8 cellular contexts compared by ENCODE assay signal in the genomic region with DNA sequence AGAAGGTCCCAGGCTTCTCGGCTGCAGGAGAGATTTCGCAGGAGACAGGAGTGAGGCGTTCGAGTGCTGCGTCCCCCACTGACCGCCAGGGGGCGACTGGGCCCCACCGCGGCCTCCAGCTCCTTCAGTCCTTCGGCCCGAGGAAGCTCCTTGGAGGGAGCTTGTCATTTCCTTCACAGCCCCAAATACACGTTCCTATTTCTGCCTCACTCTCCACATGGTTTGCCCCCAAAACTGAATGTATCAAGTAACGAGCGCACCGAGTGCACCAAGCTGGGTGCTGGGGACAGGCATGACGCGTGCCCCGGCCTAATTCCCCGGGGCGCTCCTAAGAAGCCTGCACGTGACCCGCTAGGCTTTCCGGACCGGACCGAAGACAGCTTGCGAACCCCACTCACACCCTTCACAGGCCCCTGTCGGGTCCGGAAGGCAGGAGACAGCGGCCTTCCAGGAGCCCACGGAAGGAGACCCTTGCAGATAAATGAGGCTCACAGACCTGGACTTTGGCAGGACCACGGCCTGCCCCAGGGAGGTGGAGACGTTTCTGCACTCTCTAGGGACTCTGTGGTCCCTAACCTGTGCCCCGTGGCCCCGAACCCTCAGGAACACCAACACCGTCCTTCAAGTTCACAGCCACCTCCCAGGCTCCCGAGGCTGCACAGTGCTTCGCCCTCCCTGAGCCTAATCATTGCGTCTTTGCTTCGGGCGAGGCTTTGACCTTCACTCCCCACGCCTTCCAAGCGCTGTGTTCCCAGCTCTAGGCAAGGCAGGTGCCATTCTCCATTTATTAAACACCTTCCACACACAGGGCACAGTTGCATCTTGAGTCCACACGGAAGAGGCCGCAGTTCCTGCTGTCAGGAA. TPM values are rescaled to one million over a fixed set of nuclear protein-coding genes. Genes with fewer than 3 reads are reported as not detected.
DNase-seq lines count a peak whose midpoint lies in the region; ATAC-seq and TF ChIP-seq lines count a peak whose summit lies in the region.

No MANE protein-coding gene starts in this region.

- peaks cover 3% of the 10 kb centered on the region for H3K4me1 ChIP-seq in right cardiac atrium (ENCODE audit: control insufficient read depth, insufficient read depth, low read length)

- H3K4me3 Mint-ChIP-seq in activated naive CD8-positive, alpha-beta T cell treated with anti-CD3 and anti-CD28 coated beads, Interleukin-2, amount 50 U/mL, for 24 hours: no peak overlapping the region

- H3K4me3 ChIP-seq in right cardiac atrium (ENCODE audit: low read length): no peak overlapping the region

- no peaks in the 10 kb centered on the region for H3K4me1 Mint-ChIP-seq in activated naive CD8-positive, alpha-beta T cell treated with anti-CD3 and anti-CD28 coated beads, Interleukin-2, amount 50 U/mL, for 24 hours

- no peaks in the 10 kb centered on the region for H3K9me3 ChIP-seq in right cardiac atrium (ENCODE audit: control insufficient read depth, low read length)

- ATAC-seq in HG03066 (IDR thresholded peaks at IDR 0.05; ENCODE audit: low read depth, unreplicated experiment) (peak; percentile 73), right cardiac atrium (peak; percentile 66 to 72)
- ATAC-seq in activated naive CD8-positive, alpha-beta T cell treated with anti-CD3 and anti-CD28 coated beads, Interleukin-2, amount 50 U/mL, for 24 hours: peak; percentile 72

- no peaks in the 10 kb centered on the region for H3K36me3 Mint-ChIP-seq in activated naive CD8-positive, alpha-beta T cell treated with anti-CD3 and anti-CD28 coated beads, Interleukin-2, amount 50 U/mL, for 24 hours (ENCODE audit: low read depth)

- no peak overlapping the region for H3K27ac Mint-ChIP-seq in activated naive CD8-positive, alpha-beta T cell treated with anti-CD3 and anti-CD28 coated beads, Interleukin-2, amount 50 U/mL, for 24 hours

- peaks cover 7% of the 10 kb centered on the region for H3K27me3 Mint-ChIP-seq in activated naive CD8-positive, alpha-beta T cell treated with anti-CD3 and anti-CD28 coated beads, Interleukin-2, amount 50 U/mL, for 24 hours

- no peak overlapping the region for H3K27ac ChIP-seq in right cardiac atrium (ENCODE audit: low read length)

- H3K27me3 ChIP-seq in right cardiac atrium (ENCODE audit: control insufficient read depth, insufficient read depth): no peaks in the 10 kb centered on the region

- no peaks in the 10 kb centered on the region for H3K9me3 Mint-ChIP-seq in activated naive CD8-positive, alpha-beta T cell treated with anti-CD3 and anti-CD28 coated beads, Interleukin-2, amount 50 U/mL, for 24 hours

- intact Hi-C loops in right cardiac atrium (cut with DNase I): no loop called here

- WGBS in right cardiac atrium: 57% methylated on average over 44 of the region's 44 CpGs

- DNase-seq in NCI-H1417 (lab: John Stamatoyannopoulos, UW) (peak; percentile 20 to 50 (median 44)), NCI-H1417 treated with DMSO at 0.1 percent for 48 hours (lab: John Stamatoyannopoulos, UW) (no peak), right cardiac atrium (peak; percentile 73 to 85 (median 83)), putamen (ENCODE audit: low spot score) (peak; percentile 57), NCI-H446 treated with DMSO at 0.1 percent for 48 hours (lab: John Stamatoyannopoulos, UW) (no peak)
- peak; percentile 65 for DNase-seq in activated naive CD8-positive, alpha-beta T cell treated with anti-CD3 and anti-CD28 coated beads, Interleukin-2, amount 50 U/mL, for 24 hours

TF ChIP-seq in PFSK-1, 5 proteins besides CTCF, POLR2A, EP300 and RAD21:
- TF ChIP-seq, protein P1, sequence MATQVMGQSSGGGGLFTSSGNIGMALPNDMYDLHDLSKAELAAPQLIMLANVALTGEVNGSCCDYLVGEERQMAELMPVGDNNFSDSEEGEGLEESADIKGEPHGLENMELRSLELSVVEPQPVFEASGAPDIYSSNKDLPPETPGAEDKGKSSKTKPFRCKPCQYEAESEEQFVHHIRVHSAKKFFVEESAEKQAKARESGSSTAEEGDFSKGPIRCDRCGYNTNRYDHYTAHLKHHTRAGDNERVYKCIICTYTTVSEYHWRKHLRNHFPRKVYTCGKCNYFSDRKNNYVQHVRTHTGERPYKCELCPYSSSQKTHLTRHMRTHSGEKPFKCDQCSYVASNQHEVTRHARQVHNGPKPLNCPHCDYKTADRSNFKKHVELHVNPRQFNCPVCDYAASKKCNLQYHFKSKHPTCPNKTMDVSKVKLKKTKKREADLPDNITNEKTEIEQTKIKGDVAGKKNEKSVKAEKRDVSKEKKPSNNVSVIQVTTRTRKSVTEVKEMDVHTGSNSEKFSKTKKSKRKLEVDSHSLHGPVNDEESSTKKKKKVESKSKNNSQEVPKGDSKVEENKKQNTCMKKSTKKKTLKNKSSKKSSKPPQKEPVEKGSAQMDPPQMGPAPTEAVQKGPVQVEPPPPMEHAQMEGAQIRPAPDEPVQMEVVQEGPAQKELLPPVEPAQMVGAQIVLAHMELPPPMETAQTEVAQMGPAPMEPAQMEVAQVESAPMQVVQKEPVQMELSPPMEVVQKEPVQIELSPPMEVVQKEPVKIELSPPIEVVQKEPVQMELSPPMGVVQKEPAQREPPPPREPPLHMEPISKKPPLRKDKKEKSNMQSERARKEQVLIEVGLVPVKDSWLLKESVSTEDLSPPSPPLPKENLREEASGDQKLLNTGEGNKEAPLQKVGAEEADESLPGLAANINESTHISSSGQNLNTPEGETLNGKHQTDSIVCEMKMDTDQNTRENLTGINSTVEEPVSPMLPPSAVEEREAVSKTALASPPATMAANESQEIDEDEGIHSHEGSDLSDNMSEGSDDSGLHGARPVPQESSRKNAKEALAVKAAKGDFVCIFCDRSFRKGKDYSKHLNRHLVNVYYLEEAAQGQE (IDR thresholded peaks at IDR 0.05; ENCODE audit: insufficient read depth in 1 of 2, low read depth in 2 of 2, low read length in 2 of 2): no peak
- TF ChIP-seq FOXP2 (optimal IDR thresholded peaks at IDR 0.05; ENCODE audit: borderline replicate concordance, extremely low read depth, extremely low read length, insufficient read depth): peak; percentile 6
- no peak for TF ChIP-seq TAF1 (IDR thresholded peaks at IDR 0.05; ENCODE audit: borderline replicate concordance, insufficient read depth, low read length)
- TF ChIP-seq POLR2AphosphoS5 (IDR thresholded peaks at IDR 0.05; ENCODE audit: low read depth, low read length): no peak

RNA-seq across cellular contexts. Expression of a gene that starts 13.0 kb away (rescaled TPM):
- polyA plus RNA-seq in PFSK-1 (2012; ENCODE audit: insufficient read length, low read depth): 28.8 TPM
- total RNA-seq in right cardiac atrium: 10 to 100 TPM; 26.1 to 32.7 (median 30.0) TPM
- polyA plus RNA-seq in right cardiac atrium: 32.2 TPM

Comparison
In these comparisons a context has a peak if more than half of its experiments do, and no peak if none do; other contexts are left out.
1. DNase-seq: peak in NCI-H1417 (3 of 3), activated naive CD8-positive, alpha-beta T cell treated with anti-CD3 and anti-CD28 coated beads, Interleukin-2, amount 50 U/mL, for 24 hours (single experiment), right cardiac atrium (3 of 3) and putamen (single experiment); none in NCI-H1417 treated with DMSO at 0.1 percent for 48 hours (single experiment) and NCI-H446 treated with DMSO at 0.1 percent for 48 hours (single experiment).
2. Peak in every context shown above with its lines, with median percentiles within 50 percentile points of each other: ATAC-seq.